Comparison of ENCODE assay signal across 9 cellular contexts in genomic region chr22:39458443-39459083, GRCh38. TPM values are rescaled to one million over a fixed set of nuclear protein-coding genes. Genes with fewer than 3 reads are reported as not detected.
DNase-seq lines count a peak whose midpoint lies in the region; ATAC-seq and TF ChIP-seq lines count a peak whose summit lies in the region.
"Had no signal": no experiment of that assay in that cellular context is flagged by ENCODE, and none has a peak within 500 bp of the region (broad histone marks: within the 10 kb centered on the region; RNA-seq: fewer than 3 reads in every experiment).

No MANE protein-coding gene starts in this region.

- TF ChIP-seq POLR2A in esophagus muscularis mucosa (IDR thresholded peaks at IDR 0.05; ENCODE audit: low read depth) = no peak

- 68% methylated on average over 10 of the region's 10 CpGs for WGBS in esophagus muscularis mucosa

- H3K36me3 Mint-ChIP-seq in T-helper 2 cell treated with Interferon-gamma antibody and Interleukin-4, amounts not matched to agents 5 μg/mL and 100 μg/mL, for 36 hours (ENCODE audit: low read depth) = peaks cover 7% of the 10 kb centered on the region

- H3K27ac ChIP-seq in OCI-LY7 (ENCODE audit: low read depth, low read length, poor library complexity, severe bottlenecking) (peak overlapping the region; percentile 54), esophagus muscularis mucosa (replicated peaks in 1 of 4) (peak overlapping the region; percentile 55 to 75 (median 64)), rectal smooth muscle tissue (ENCODE audit: low read depth, low read length) (no peak overlapping the region)

- H3K4me3 ChIP-seq in GM12864 (ENCODE audit: low read depth, low read length) (peak overlapping the region; percentile 57), OCI-LY7 (ENCODE audit: low read depth, low read length, poor library complexity, severe bottlenecking) (peak overlapping the region; percentile 76), esophagus muscularis mucosa (peak overlapping the region; percentile 56 to 65 (median 58)), rectal smooth muscle tissue (ENCODE audit: low read length) (peak overlapping the region; percentile 50)

- peaks cover 58% of the 10 kb centered on the region for H3K36me3 ChIP-seq in OCI-LY7 (ENCODE audit: insufficient read depth, low read length)
- H3K36me3 ChIP-seq in esophagus muscularis mucosa = no peaks in the 10 kb centered on the region
- no peaks in the 10 kb centered on the region for H3K36me3 ChIP-seq in rectal smooth muscle tissue (ENCODE audit: control insufficient read depth, insufficient read depth, low read length)

- peak overlapping the region; percentile 85 for H3K4me2 ChIP-seq in OCI-LY7 (ENCODE audit: low read length)

- ATAC-seq in HG02981 (IDR thresholded peaks at IDR 0.05; ENCODE audit: unreplicated experiment) = no peak

- H3K9me3 Mint-ChIP-seq in T-helper 2 cell treated with Interferon-gamma antibody and Interleukin-4, amounts not matched to agents 5 μg/mL and 100 μg/mL, for 36 hours = no peaks in the 10 kb centered on the region

- TF ChIP-seq CTCF in GM12864 (IDR thresholded peaks at IDR 0.05; ENCODE audit: low read depth, low read length, missing control alignments) (no peak), OCI-LY7 (conservative IDR thresholded peaks at IDR 0.05; ENCODE audit: low read length) (no peak), esophagus muscularis mucosa (IDR thresholded peaks at IDR 0.05) (no peak)

- H3K9me2 ChIP-seq in OCI-LY7 (ENCODE audit: insufficient read depth, low read length) = no peaks in the 10 kb centered on the region

- H3K27me3 ChIP-seq in esophagus muscularis mucosa = peaks cover 0 to 41% (median 20%) of the 10 kb centered on the region in 4 donors
- H3K27me3 ChIP-seq in rectal smooth muscle tissue (ENCODE audit: control insufficient read depth, insufficient read depth, low read length) = peaks cover 7% of the 10 kb centered on the region

- no peak overlapping the region for H2AFZ ChIP-seq in OCI-LY7 (ENCODE audit: low read length)

- peaks cover 55% of the 10 kb centered on the region for H3K27me3 Mint-ChIP-seq in T-helper 2 cell treated with Interferon-gamma antibody and Interleukin-4, amounts not matched to agents 5 μg/mL and 100 μg/mL, for 36 hours (ENCODE audit: low read depth)

- no peaks in the 10 kb centered on the region for H3K4me1 Mint-ChIP-seq in T-helper 2 cell treated with Interferon-gamma antibody and Interleukin-4, amounts not matched to agents 5 μg/mL and 100 μg/mL, for 36 hours (ENCODE audit: low read depth)

- DNase-seq in GM12864 (ENCODE audit: low read depth) (no peak), OCI-LY7 (ENCODE audit: low spot score) (no peak), esophagus muscularis mucosa (ENCODE audit: extremely low spot score) (no peak), NCI-H2196 treated with DMSO at 0.1 percent for 48 hours (lab: John Stamatoyannopoulos, UW; ENCODE audit: unreplicated experiment) (no peak), NCI-H2227 (lab: John Stamatoyannopoulos, UW; ENCODE audit: unreplicated experiment) (no peak)
- DNase-seq in T-helper 2 cell treated with Interferon-gamma antibody and Interleukin-4, amounts not matched to agents 5 μg/mL and 100 μg/mL, for 36 hours (ENCODE audit: low spot score) = no peak
- DNase-seq: NCI-H1105 treated with DMSO at 0.1 percent for 48 hours had no signal

- no peak overlapping the region for H3K27ac Mint-ChIP-seq in T-helper 2 cell treated with Interferon-gamma antibody and Interleukin-4, amounts not matched to agents 5 μg/mL and 100 μg/mL, for 36 hours

- no peak overlapping the region for H3K4me3 Mint-ChIP-seq in T-helper 2 cell treated with Interferon-gamma antibody and Interleukin-4, amounts not matched to agents 5 μg/mL and 100 μg/mL, for 36 hours

- POLR2A ChIA-PET in OCI-LY7 (lab: Charles Lee) = interaction anchor here (0.8 to 1.0 kb wide), 2 partner anchors 10 to 65 kb away, joined by 3 read pairs; no protein-coding TSS in a partner anchor

- CTCF ChIA-PET in OCI-LY7 (lab: Charles Lee; ENCODE audit: unreplicated experiment) = no interaction called here

- H4K20me1 ChIP-seq in OCI-LY7 (ENCODE audit: insufficient read depth, low read length) = no peaks in the 10 kb centered on the region

- H3K9me3 ChIP-seq in OCI-LY7 (ENCODE audit: low read length) = no peaks in the 10 kb centered on the region
- H3K9me3 ChIP-seq in esophagus muscularis mucosa = no peaks in the 10 kb centered on the region

- no peak for TF ChIP-seq EP300 in esophagus muscularis mucosa (IDR thresholded peaks at IDR 0.05)

- H3K9ac ChIP-seq in rectal smooth muscle tissue (ENCODE audit: low read length) = no peak overlapping the region

- intact Hi-C loops in OCI-LY7 (cut with micrococcal nuclease; ENCODE audit: unreplicated experiment) (loop anchor here (1.0 kb wide), 1 partner anchor 10 kb away; no protein-coding TSS in a partner anchor), esophagus muscularis mucosa (cut with DNase I) (no loop called here)

- BruUV-seq in OCI-LY7 (replicated peaks; lab: Mats Ljungman, UMichigan) = no TSS peak

- peaks cover 67% of the 10 kb centered on the region for H3K79me2 ChIP-seq in OCI-LY7 (ENCODE audit: insufficient read depth, low read depth, low read length)

- H3K4me1 ChIP-seq in OCI-LY7 (ENCODE audit: insufficient read depth, low read length, poor library complexity, severe bottlenecking) (peaks cover 67% of the 10 kb centered on the region), esophagus muscularis mucosa (peaks cover 22 to 43% (median 29%) of the 10 kb centered on the region in 4 donors), rectal smooth muscle tissue (ENCODE audit: control insufficient read depth, insufficient read depth, low read length) (no peaks in the 10 kb centered on the region)

RNA-seq across cellular contexts. Expression of gene MGAT3, which starts 1.8 kb away (rescaled TPM):
- total RNA-seq in OCI-LY7 (2014; rRNA removed; shearing (Covaris generic)) = 15.4 and 16.3 TPM in 2 replicates
- total RNA-seq in OCI-LY7 (2022) (34.1 and 44.3 TPM in 2 replicates), esophagus muscularis mucosa (1 to 10 TPM; 1.2 to 7.1 (median 3.6) TPM)

RNA-seq across cellular contexts. Expression of gene MIEF1, which starts 43.5 kb away (rescaled TPM):
- total RNA-seq in OCI-LY7 (2014; rRNA removed; shearing (Covaris generic)) = 32.5 and 34.1 TPM in 2 replicates
- 51.9 and 55.0 TPM in 2 replicates for total RNA-seq in OCI-LY7 (2022)
- total RNA-seq in esophagus muscularis mucosa = 10 to 100 TPM; 19.7 to 21.7 (median 20.9) TPM

RNA-seq across cellular contexts. Expression of gene TAB1, which starts 59.0 kb away (rescaled TPM):
- 17.7 and 18.1 TPM in 2 replicates for total RNA-seq in OCI-LY7 (2014; rRNA removed; shearing (Covaris generic))
- 36.5 and 38.2 TPM in 2 replicates for total RNA-seq in OCI-LY7 (2022)
- total RNA-seq in esophagus muscularis mucosa = 10 to 100 TPM; 15.2 to 33.7 (median 21.5) TPM
